Comparison of ENCODE assay signal across 8 cellular contexts in the genomic region with DNA sequence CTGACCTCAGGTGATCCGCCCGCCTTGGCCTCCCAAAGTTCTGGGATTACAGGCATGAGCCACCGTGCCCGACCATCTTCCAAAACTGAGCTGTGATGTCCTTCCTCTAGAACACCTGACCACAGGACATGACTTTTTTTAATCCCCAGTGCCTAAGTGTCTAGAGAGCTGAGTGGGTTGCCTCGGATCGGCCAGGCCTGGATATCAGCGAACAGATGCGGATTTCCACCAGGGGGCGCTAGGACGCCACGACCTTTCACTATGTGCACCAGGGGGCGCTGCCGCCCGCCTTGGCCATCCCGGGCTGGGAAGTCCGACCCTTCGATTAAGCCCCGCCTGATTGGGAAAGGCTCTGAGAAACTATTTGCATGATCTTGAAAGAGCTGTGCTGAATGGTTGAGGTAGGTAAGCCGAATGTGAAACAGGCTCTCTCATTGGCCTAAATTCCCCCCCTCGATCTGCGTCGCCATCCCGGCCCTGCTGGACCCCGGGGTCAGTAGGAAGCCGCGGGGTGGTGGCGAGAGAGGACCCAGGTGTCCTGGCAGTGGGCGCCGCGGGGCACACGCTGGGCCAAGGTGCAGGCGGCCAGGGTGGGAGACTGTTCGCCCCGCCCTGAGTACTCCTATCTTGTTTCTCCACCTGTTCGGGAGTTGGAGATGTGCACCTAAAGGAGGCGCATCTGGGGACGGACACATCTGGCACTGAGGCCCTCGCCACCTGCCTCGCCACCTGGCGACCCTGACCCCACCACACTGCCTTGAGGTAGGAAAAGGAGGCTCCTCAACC.
DNase-seq lines count a peak whose midpoint lies in the region; ATAC-seq, FAIRE-seq and TF ChIP-seq lines count a peak whose summit lies in the region.

A gene with protein sequence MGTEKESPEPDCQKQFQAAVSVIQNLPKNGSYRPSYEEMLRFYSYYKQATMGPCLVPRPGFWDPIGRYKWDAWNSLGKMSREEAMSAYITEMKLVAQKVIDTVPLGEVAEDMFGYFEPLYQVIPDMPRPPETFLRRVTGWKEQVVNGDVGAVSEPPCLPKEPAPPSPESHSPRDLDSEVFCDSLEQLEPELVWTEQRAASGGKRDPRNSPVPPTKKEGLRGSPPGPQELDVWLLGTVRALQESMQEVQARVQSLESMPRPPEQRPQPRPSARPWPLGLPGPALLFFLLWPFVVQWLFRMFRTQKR (plus strand): TSS at position 496 of the 786 bp plus-strand sequence. CDS start 458 bp downstream, outside the sequence.

- H3K27me3 Mint-ChIP-seq in central memory CD8-positive, alpha-beta T cell, result no peaks in the 10 kb centered on the region

- ATAC-seq in HG03196 (IDR thresholded peaks at IDR 0.05; ENCODE audit: unreplicated experiment), result peak; percentile 69
- peak; percentile 91 for ATAC-seq in central memory CD8-positive, alpha-beta T cell (replicated peaks; ENCODE audit: extremely low read depth, poor library complexity, severe bottlenecking)

- H3K4me3 ChIP-seq in AG10803 (ENCODE audit: low read length), result peak within 1 kb of the TSS; percentile 85

- H3K4me3 Mint-ChIP-seq in central memory CD8-positive, alpha-beta T cell, result peak within 1 kb of the TSS; percentile 85

- DNase-seq in AG10803 (ENCODE audit: low read depth) (peak; percentile 96), NCI-H345 (lab: John Stamatoyannopoulos, UW) (peak; percentile 83)
- peak; percentile 92 to 98 (median 95) for DNase-seq in activated CD4-positive, CD25-positive, alpha-beta regulatory T cell (lab: John Stamatoyannopoulos, UW)
- peak; percentile 96 to 99 for DNase-seq in central memory CD8-positive, alpha-beta T cell (ENCODE audit: low spot score in 2 of 2)
- peak; percentile 96 for DNase-seq in stimulated activated CD4-positive, alpha-beta T cell treated with anti-CD3 and anti-CD28 coated beads, Interleukin-12 subunit alpha, Interleukin-12 subunit beta, amount 100 ng/mL, for 4 hours

- H3K4me1 Mint-ChIP-seq in central memory CD8-positive, alpha-beta T cell, result peaks cover 15% of the 10 kb centered on the region

- H3K27ac Mint-ChIP-seq in central memory CD8-positive, alpha-beta T cell (ENCODE audit: low read depth), result peak within 1 kb of the TSS; percentile 54

- FAIRE-seq in islet of Langerhans (lab: Jason Lieb, UNC), result peak; percentile 98

- TF ChIP-seq POLR2A in GM18951 (IDR thresholded peaks at IDR 0.05; ENCODE audit: extremely low read depth, insufficient read depth, insufficient read length), result peak; percentile 80

- in situ Hi-C loops in GM18951 (cut with MboI; ENCODE audit: low sequenced_read_pairs, unreplicated experiment), result loop anchor here (5.0 kb wide), 1 partner anchor 62 kb away; no protein-coding TSS in a partner anchor

- peaks cover 9% of the 10 kb centered on the region for H3K36me3 Mint-ChIP-seq in central memory CD8-positive, alpha-beta T cell (ENCODE audit: insufficient read depth)

- no peaks in the 10 kb centered on the region for H3K9me3 Mint-ChIP-seq in central memory CD8-positive, alpha-beta T cell

- peak; percentile 100 for TF ChIP-seq CTCF in AG10803 (conservative IDR thresholded peaks at IDR 0.05; ENCODE audit: low read length)

Comparison
In these comparisons a context has a peak if more than half of its experiments do, and no peak if none do; other contexts are left out.
1. Peak in every context shown above with its lines: DNase-seq, ATAC-seq and H3K4me3 ChIP-seq.